ENCODE assay signal across 10 cellular contexts in the genomic region with DNA sequence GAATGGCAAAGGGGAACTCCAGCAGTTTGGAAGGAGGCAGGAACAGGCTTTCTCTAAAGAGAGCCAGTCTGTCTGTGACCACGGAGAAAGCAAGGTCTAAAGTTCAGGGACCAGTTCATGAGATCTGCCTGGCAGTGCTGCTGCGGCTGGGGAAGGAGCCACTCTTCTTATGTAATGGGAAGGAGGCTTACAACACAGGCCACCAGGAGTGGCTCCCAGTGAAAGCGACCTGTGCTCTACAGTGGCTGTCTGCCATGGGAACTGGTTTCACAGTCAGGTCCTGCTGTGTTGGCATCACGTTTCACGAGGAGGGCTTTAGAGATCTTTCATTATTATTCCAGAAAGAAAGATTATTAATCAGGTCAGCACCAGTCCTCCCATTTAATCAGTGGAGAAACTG.
DNase-seq lines count a peak whose midpoint lies in the region; ATAC-seq lines count a peak whose summit lies in the region.
"Had no signal": no experiment of that assay in that cellular context is flagged by ENCODE, and none has a peak within 500 bp of the region (broad histone marks: within the 10 kb centered on the region; RNA-seq: fewer than 3 reads in every experiment).

No MANE protein-coding gene starts in this region.

- H4K12ac ChIP-seq in trophoblast cell (ENCODE audit: low read depth, low read length): no peak overlapping the region

- no peak overlapping the region for H3K23ac ChIP-seq in trophoblast cell (ENCODE audit: low read length)

- H2AFZ ChIP-seq in trophoblast cell (ENCODE audit: insufficient read depth, low read length, poor library complexity): no peak overlapping the region

- no peak overlapping the region for H2BK12ac ChIP-seq in trophoblast cell (ENCODE audit: low read length)

- H3K4ac ChIP-seq in trophoblast cell (ENCODE audit: low read depth, low read length): no peak overlapping the region

- ATAC-seq in esophagus mucosa: peak; percentile 53

- no peaks in the 10 kb centered on the region for H3K79me1 ChIP-seq in trophoblast cell (ENCODE audit: low read length)

- no peak overlapping the region for H2BK120ac ChIP-seq in trophoblast cell (ENCODE audit: insufficient read depth, low read length, poor library complexity)

- no peak overlapping the region for H4K91ac ChIP-seq in trophoblast cell (ENCODE audit: low read depth, low read length)

- no peaks in the 10 kb centered on the region for H3K36me3 ChIP-seq in trophoblast cell (ENCODE audit: control insufficient read depth in 1 of 2, insufficient read depth in 2 of 2, low read length in 2 of 2)
- H3K36me3 ChIP-seq: HAP-1 had no signal

- H3K14ac ChIP-seq in trophoblast cell (ENCODE audit: low read length): no peak overlapping the region

- H4K8ac ChIP-seq in trophoblast cell (ENCODE audit: low read depth, low read length): no peak overlapping the region

- H3K18ac ChIP-seq in trophoblast cell (ENCODE audit: low read length): no peak overlapping the region

- no peak overlapping the region for H3K9ac ChIP-seq in trophoblast cell (ENCODE audit: low read length)

- H3K4me1 ChIP-seq in trophoblast cell (ENCODE audit: control insufficient read depth in 1 of 2, insufficient read depth in 2 of 2, low read length in 2 of 2): no peaks in the 10 kb centered on the region
- H3K4me1 ChIP-seq: HAP-1 had no signal

- H3K4me3 ChIP-seq in trophoblast cell (ENCODE audit: low read depth, low read length): no peak overlapping the region
- H3K4me3 ChIP-seq: HAP-1 had no signal

- no peaks in the 10 kb centered on the region for H3K9me3 ChIP-seq in trophoblast cell (ENCODE audit: insufficient read depth, low read depth, low read length)
- H3K9me3 ChIP-seq: HAP-1 had no signal

- H3K4me2 ChIP-seq in trophoblast cell (ENCODE audit: low read length): no peak overlapping the region

- WGBS in trophoblast cell (ENCODE audit: extremely low coverage, insufficient coverage, insufficient read length): no CpG with 5 or more reads among the region's 5 CpGs

- DNase-seq in EH (ENCODE audit: low read depth) (peak; percentile 46), NCI-H510A treated with DMSO at 0.1 percent for 48 hours (lab: John Stamatoyannopoulos, UW) (peak; percentile 39), trophoblast cell (peak; percentile 30 to 61), superior temporal gyrus (ENCODE audit: extremely low spot score) (no peak), NCI-H82 (lab: John Stamatoyannopoulos, UW) (no peak), NCI-H1694 (lab: John Stamatoyannopoulos, UW) (no peak), SK-N-DZ (ENCODE audit: low spot score) (no peak)
- DNase-seq: stimulated activated naive CD4-positive, alpha-beta T cell had no signal

- no peaks in the 10 kb centered on the region for H3K79me2 ChIP-seq in trophoblast cell (ENCODE audit: control insufficient read depth, insufficient read depth, low read length, poor library complexity)

- no peaks in the 10 kb centered on the region for H3K27me3 ChIP-seq in trophoblast cell (ENCODE audit: insufficient read depth, low read length)

- H2BK5ac ChIP-seq in trophoblast cell (ENCODE audit: low read depth, low read length, poor library complexity): no peak overlapping the region

- H2AK5ac ChIP-seq in trophoblast cell (ENCODE audit: low read length): no peak overlapping the region

- H3K27ac ChIP-seq in trophoblast cell (ENCODE audit: low read depth, low read length): no peak overlapping the region

Comparison
In these comparisons a context has a peak if more than half of its experiments do, and no peak if none do; other contexts are left out.
1. DNase-seq: peak in EH (single experiment), NCI-H510A treated with DMSO at 0.1 percent for 48 hours (single experiment) and trophoblast cell (2 of 2); none in superior temporal gyrus (single experiment), NCI-H82 (single experiment), NCI-H1694 (single experiment) and SK-N-DZ (single experiment).